Comparison of ENCODE assay signal across 1 cellular context in the genomic region with DNA sequence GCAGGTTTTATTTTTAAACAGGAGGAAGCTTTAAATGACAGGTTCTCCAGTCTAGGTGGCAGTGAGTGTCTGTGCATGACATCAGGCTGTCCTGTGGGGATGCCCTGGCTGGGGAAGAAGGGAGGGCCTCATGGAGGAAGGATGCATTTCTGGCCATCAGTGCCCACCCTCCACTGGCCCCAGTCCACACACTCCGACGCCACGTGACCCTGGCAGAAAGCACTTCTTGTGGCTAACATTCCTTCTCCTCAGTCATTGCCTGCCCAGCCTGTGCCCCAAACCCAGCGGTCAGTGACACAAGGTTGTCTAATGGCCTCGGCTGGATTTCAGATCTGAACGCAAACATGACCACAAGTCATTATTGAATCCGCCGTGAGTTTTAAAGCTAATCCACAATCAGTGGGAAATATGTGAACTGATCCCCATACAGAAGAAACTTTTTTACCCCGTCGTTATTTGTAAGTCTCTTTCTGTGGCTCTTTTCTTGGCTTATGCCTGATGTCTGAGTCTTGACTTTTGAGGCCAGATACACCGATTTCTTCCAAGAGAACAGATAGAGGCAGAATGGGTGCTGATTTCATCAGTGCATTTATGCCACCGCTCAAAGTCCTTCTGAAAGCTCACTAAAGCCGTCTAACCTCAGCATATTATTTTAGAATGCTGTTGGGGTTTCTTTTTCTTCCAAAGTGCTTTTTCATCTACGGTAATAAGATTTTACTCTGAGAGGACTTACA.
TF ChIP-seq lines count a peak whose summit lies in the region.

No MANE protein-coding gene starts in this region.

TF ChIP-seq in HepG2, 621 proteins besides CTCF, POLR2A, EP300 and RAD21:
- TF ChIP-seq SSRP1 (CRISPR knock-in tag; IDR thresholded peaks at IDR 0.05) (no peak), ZNF766 (CRISPR knock-in tag; IDR thresholded peaks at IDR 0.05; ENCODE audit: borderline replicate concordance) (no peak), U2AF1 (optimal IDR thresholded peaks at IDR 0.05; ENCODE audit: low read depth, low read length) (no peak), ZNF101 (CRISPR knock-in tag; IDR thresholded peaks at IDR 0.05; ENCODE audit: borderline replicate concordance, low read depth) (no peak), ZBTB3 (CRISPR knock-in tag; IDR thresholded peaks at IDR 0.05; ENCODE audit: borderline replicate concordance, low read depth) (no peak), ZNF772 (CRISPR knock-in tag; IDR thresholded peaks at IDR 0.05) (no peak), GABPB1 (CRISPR knock-in tag; IDR thresholded peaks at IDR 0.05) (no peak), YEATS4 (CRISPR knock-in tag; IDR thresholded peaks at IDR 0.05; ENCODE audit: borderline replicate concordance) (no peak), FOSL2 (CRISPR knock-in tag; IDR thresholded peaks at IDR 0.05) (no peak)
- TF ChIP-seq, protein P1, sequence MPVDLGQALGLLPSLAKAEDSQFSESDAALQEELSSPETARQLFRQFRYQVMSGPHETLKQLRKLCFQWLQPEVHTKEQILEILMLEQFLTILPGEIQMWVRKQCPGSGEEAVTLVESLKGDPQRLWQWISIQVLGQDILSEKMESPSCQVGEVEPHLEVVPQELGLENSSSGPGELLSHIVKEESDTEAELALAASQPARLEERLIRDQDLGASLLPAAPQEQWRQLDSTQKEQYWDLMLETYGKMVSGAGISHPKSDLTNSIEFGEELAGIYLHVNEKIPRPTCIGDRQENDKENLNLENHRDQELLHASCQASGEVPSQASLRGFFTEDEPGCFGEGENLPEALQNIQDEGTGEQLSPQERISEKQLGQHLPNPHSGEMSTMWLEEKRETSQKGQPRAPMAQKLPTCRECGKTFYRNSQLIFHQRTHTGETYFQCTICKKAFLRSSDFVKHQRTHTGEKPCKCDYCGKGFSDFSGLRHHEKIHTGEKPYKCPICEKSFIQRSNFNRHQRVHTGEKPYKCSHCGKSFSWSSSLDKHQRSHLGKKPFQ (CRISPR knock-in tag; IDR thresholded peaks at IDR 0.05; ENCODE audit: insufficient replicate concordance), result no peak
- TF ChIP-seq, protein P2, sequence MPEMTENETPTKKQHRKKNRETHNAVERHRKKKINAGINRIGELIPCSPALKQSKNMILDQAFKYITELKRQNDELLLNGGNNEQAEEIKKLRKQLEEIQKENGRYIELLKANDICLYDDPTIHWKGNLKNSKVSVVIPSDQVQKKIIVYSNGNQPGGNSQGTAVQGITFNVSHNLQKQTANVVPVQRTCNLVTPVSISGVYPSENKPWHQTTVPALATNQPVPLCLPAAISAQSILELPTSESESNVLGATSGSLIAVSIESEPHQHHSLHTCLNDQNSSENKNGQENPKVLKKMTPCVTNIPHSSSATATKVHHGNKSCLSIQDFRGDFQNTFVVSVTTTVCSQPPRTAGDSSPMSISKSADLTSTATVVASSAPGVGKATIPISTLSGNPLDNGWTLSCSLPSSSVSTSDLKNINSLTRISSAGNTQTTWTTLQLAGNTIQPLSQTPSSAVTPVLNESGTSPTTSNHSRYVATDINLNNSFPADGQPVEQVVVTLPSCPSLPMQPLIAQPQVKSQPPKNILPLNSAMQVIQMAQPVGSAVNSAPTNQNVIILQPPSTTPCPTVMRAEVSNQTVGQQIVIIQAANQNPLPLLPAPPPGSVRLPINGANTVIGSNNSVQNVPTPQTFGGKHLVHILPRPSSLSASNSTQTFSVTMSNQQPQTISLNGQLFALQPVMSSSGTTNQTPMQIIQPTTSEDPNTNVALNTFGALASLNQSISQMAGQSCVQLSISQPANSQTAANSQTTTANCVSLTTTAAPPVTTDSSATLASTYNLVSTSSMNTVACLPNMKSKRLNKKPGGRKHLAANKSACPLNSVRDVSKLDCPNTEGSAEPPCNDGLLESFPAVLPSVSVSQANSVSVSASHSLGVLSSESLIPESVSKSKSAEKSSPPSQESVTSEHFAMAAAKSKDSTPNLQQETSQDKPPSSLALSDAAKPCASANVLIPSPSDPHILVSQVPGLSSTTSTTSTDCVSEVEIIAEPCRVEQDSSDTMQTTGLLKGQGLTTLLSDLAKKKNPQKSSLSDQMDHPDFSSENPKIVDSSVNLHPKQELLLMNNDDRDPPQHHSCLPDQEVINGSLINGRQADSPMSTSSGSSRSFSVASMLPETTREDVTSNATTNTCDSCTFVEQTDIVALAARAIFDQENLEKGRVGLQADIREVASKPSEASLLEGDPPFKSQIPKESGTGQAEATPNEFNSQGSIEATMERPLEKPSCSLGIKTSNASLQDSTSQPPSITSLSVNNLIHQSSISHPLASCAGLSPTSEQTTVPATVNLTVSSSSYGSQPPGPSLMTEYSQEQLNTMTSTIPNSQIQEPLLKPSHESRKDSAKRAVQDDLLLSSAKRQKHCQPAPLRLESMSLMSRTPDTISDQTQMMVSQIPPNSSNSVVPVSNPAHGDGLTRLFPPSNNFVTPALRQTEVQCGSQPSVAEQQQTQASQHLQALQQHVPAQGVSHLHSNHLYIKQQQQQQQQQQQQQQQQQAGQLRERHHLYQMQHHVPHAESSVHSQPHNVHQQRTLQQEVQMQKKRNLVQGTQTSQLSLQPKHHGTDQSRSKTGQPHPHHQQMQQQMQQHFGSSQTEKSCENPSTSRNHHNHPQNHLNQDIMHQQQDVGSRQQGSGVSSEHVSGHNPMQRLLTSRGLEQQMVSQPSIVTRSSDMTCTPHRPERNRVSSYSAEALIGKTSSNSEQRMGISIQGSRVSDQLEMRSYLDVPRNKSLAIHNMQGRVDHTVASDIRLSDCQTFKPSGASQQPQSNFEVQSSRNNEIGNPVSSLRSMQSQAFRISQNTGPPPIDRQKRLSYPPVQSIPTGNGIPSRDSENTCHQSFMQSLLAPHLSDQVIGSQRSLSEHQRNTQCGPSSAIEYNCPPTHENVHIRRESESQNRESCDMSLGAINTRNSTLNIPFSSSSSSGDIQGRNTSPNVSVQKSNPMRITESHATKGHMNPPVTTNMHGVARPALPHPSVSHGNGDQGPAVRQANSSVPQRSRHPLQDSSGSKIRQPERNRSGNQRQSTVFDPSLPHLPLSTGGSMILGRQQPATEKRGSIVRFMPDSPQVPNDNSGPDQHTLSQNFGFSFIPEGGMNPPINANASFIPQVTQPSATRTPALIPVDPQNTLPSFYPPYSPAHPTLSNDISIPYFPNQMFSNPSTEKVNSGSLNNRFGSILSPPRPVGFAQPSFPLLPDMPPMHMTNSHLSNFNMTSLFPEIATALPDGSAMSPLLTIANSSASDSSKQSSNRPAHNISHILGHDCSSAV (CRISPR knock-in tag; IDR thresholded peaks at IDR 0.05; ENCODE audit: borderline replicate concordance), result no peak
- TF ChIP-seq, protein P3, sequence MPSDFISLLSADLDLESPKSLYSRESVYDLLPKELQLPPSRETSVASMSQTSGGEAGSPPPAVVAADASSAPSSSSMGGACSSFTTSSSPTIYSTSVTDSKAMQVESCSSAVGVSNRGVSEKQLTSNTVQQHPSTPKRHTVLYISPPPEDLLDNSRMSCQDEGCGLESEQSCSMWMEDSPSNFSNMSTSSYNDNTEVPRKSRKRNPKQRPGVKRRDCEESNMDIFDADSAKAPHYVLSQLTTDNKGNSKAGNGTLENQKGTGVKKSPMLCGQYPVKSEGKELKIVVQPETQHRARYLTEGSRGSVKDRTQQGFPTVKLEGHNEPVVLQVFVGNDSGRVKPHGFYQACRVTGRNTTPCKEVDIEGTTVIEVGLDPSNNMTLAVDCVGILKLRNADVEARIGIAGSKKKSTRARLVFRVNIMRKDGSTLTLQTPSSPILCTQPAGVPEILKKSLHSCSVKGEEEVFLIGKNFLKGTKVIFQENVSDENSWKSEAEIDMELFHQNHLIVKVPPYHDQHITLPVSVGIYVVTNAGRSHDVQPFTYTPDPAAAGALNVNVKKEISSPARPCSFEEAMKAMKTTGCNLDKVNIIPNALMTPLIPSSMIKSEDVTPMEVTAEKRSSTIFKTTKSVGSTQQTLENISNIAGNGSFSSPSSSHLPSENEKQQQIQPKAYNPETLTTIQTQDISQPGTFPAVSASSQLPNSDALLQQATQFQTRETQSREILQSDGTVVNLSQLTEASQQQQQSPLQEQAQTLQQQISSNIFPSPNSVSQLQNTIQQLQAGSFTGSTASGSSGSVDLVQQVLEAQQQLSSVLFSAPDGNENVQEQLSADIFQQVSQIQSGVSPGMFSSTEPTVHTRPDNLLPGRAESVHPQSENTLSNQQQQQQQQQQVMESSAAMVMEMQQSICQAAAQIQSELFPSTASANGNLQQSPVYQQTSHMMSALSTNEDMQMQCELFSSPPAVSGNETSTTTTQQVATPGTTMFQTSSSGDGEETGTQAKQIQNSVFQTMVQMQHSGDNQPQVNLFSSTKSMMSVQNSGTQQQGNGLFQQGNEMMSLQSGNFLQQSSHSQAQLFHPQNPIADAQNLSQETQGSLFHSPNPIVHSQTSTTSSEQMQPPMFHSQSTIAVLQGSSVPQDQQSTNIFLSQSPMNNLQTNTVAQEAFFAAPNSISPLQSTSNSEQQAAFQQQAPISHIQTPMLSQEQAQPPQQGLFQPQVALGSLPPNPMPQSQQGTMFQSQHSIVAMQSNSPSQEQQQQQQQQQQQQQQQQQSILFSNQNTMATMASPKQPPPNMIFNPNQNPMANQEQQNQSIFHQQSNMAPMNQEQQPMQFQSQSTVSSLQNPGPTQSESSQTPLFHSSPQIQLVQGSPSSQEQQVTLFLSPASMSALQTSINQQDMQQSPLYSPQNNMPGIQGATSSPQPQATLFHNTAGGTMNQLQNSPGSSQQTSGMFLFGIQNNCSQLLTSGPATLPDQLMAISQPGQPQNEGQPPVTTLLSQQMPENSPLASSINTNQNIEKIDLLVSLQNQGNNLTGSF (CRISPR knock-in tag; IDR thresholded peaks at IDR 0.05), result no peak
- TF ChIP-seq, protein P4, sequence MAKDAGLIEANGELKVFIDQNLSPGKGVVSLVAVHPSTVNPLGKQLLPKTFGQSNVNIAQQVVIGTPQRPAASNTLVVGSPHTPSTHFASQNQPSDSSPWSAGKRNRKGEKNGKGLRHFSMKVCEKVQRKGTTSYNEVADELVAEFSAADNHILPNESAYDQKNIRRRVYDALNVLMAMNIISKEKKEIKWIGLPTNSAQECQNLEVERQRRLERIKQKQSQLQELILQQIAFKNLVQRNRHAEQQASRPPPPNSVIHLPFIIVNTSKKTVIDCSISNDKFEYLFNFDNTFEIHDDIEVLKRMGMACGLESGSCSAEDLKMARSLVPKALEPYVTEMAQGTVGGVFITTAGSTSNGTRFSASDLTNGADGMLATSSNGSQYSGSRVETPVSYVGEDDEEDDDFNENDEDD (CRISPR knock-in tag; IDR thresholded peaks at IDR 0.05; ENCODE audit: borderline replicate concordance), result no peak
